1 cellular context compared by ENCODE assay signal in the genomic region with DNA sequence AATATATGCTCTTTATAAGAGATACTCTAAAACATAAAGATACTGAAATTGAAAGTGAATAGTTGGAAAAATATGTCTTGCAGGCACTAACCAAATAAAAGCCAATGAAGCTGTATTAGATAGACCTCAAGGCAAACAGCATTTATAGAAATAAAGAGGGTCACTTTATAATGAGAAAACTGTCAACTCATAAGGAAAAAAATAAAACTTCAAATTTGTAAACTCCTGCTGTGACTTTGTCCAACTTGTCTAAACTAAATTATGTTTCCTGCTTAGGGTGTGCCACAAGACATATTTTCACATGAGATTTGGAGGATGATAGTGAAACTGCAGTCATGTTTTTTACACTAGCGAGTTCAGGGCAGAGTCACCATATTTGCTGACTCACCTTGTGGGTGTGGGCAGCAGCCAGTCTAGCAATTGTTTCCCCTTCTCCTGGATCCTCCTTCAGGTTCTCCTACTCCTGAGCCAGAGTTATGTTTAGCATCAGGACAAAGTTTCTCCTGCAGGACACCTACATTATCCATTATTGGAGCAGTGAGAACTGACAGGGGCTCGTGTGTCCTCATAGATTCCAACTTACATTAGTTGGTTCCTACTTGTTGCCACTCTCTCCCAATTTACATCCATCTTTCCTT.
TF ChIP-seq lines count a peak whose summit lies in the region.

No MANE protein-coding gene starts in this region.

TF ChIP-seq in K562, 482 proteins besides CTCF, POLR2A, EP300 and RAD21 (continues in another document):
- TF ChIP-seq ZNF384 (IDR thresholded peaks at IDR 0.05; ENCODE audit: low read depth, low read length) (peak; percentile 56), ILF3 (IDR thresholded peaks at IDR 0.05; ENCODE audit: borderline replicate concordance) (no peak), GABPB1 (CRISPR knock-in tag; IDR thresholded peaks at IDR 0.05) (no peak), ZNF57 (CRISPR knock-in tag; IDR thresholded peaks at IDR 0.05) (no peak), EZH2 (IDR thresholded peaks at IDR 0.05; ENCODE audit: borderline replicate concordance, low read depth, low read length) (no peak), PHF21A (IDR thresholded peaks at IDR 0.05; ENCODE audit: borderline replicate concordance, low read depth) (no peak), POLR2H (tag; IDR thresholded peaks at IDR 0.05; ENCODE audit: low read depth) (no peak; the same call in 1 of the 2 replicates), CAMTA2 (CRISPR knock-in tag; conservative IDR thresholded peaks at IDR 0.05) (no peak), NFATC3 (IDR thresholded peaks at IDR 0.05) (no peak), OTX1 (CRISPR knock-in tag; IDR thresholded peaks at IDR 0.05) (0 out of 2 replicates have a peak, but pooled peaks have one; percentile 28), ZNF143 (CRISPR knock-in tag; IDR thresholded peaks at IDR 0.05) (no peak), KLF6 (CRISPR knock-in tag; IDR thresholded peaks at IDR 0.05; ENCODE audit: borderline replicate concordance) (0 out of 2 replicates have a peak, but pooled peaks have one; percentile 10), RB1 (IDR thresholded peaks at IDR 0.05; ENCODE audit: low read depth) (no peak), RFX5 (IDR thresholded peaks at IDR 0.05; ENCODE audit: low read depth, low read length) (no peak), ETS2 (tag; IDR thresholded peaks at IDR 0.05; ENCODE audit: borderline replicate concordance, poor library complexity, severe bottlenecking) (no peak), NFIX (CRISPR knock-in tag; IDR thresholded peaks at IDR 0.05; ENCODE audit: low read depth) (no peak), SRSF1 (IDR thresholded peaks at IDR 0.05; ENCODE audit: low read depth, low read length) (no peak), ZNF696 (CRISPR knock-in tag; conservative IDR thresholded peaks at IDR 0.05) (0 out of 2 replicates have a peak, but pooled peaks have one; percentile 67), CBFA2T3 (IDR thresholded peaks at IDR 0.05) (peak; percentile 63), MAFK (IDR thresholded peaks at IDR 0.05; ENCODE audit: low read length) (peak; percentile 97), ZNF445 (CRISPR knock-in tag; IDR thresholded peaks at IDR 0.05; ENCODE audit: low read depth) (no peak), TRIM24 (IDR thresholded peaks at IDR 0.05) (peak; percentile 60), HMG20A (CRISPR knock-in tag; conservative IDR thresholded peaks at IDR 0.05) (peak; percentile 42; the same call in 1 of the 2 replicates), TEAD1 (CRISPR knock-in tag; IDR thresholded peaks at IDR 0.05) (peak in 1 of 2 experiments; percentile 74; a peak in 2 of 4 replicates), SMARCE1 (IDR thresholded peaks at IDR 0.05) (peak; percentile 94), NFE2 (IDR thresholded peaks at IDR 0.05; ENCODE audit: low read depth) (peak; percentile 100), YY1 (IDR thresholded peaks at IDR 0.05; ENCODE audit: borderline replicate concordance in 1 of 3, control insufficient read depth in 1 of 3, extremely low read depth in 1 of 3, insufficient read depth in 3 of 3, insufficient read length in 1 of 3, insufficient replicate concordance in 2 of 3, low read depth in 1 of 3, low read length in 2 of 3) (peak in 1 of 3 experiments; percentile 85), MBD2 (IDR thresholded peaks at IDR 0.05; ENCODE audit: borderline replicate concordance, low read depth) (no peak), TSC22D4 (tag; IDR thresholded peaks at IDR 0.05) (no peak), IRF2 (CRISPR knock-in tag; IDR thresholded peaks at IDR 0.05) (no peak), ZNF77 (CRISPR knock-in tag; IDR thresholded peaks at IDR 0.05) (no peak), ZNF239 (CRISPR knock-in tag; IDR thresholded peaks at IDR 0.05) (0 out of 2 replicates have a peak, but pooled peaks have one; percentile 34), ETV6 (IDR thresholded peaks at IDR 0.05; ENCODE audit: borderline replicate concordance in 1 of 2, low read depth in 2 of 2, low read length in 1 of 2) (peak in 1 of 2 experiments; percentile 41; a peak in 1 of 4 replicates), ETV6 (CRISPR knock-in tag; IDR thresholded peaks at IDR 0.05; ENCODE audit: borderline replicate concordance) (no peak), HNRNPL (IDR thresholded peaks at IDR 0.05; ENCODE audit: low read depth, low read length) (no peak), ZFP36 (IDR thresholded peaks at IDR 0.05; ENCODE audit: low read depth, low read length, partially characterized antibody) (no peak), MYNN (IDR thresholded peaks at IDR 0.05) (peak; percentile 92), MYNN (CRISPR knock-in tag; IDR thresholded peaks at IDR 0.05) (no peak), SMAD4 (CRISPR knock-in tag; conservative IDR thresholded peaks at IDR 0.05) (peak; percentile 80), ZNF282 (CRISPR knock-in tag; IDR thresholded peaks at IDR 0.05) (no peak), POLR2B (IDR thresholded peaks at IDR 0.05; ENCODE audit: low read depth, partially characterized antibody) (no peak), POU5F1 (IDR thresholded peaks at IDR 0.05; ENCODE audit: borderline replicate concordance, low read depth, low read length, partially characterized antibody) (no peak), ZNF431 (CRISPR knock-in tag; IDR thresholded peaks at IDR 0.05) (no peak), PHF20 (IDR thresholded peaks at IDR 0.05; ENCODE audit: partially characterized antibody) (no peak), BRD4 (IDR thresholded peaks at IDR 0.05) (no peak), POLR2G (IDR thresholded peaks at IDR 0.05; ENCODE audit: low read depth, low read length) (no peak)
- TF ChIP-seq, protein P1, sequence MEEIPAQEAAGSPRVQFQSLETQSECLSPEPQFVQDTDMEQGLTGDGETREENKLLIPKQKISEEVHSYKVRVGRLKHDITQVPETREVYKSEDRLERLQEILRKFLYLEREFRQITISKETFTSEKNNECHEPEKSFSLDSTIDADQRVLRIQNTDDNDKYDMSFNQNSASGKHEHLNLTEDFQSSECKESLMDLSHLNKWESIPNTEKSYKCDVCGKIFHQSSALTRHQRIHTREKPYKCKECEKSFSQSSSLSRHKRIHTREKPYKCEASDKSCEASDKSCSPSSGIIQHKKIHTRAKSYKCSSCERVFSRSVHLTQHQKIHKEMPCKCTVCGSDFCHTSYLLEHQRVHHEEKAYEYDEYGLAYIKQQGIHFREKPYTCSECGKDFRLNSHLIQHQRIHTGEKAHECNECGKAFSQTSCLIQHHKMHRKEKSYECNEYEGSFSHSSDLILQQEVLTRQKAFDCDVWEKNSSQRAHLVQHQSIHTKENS (CRISPR knock-in tag; IDR thresholded peaks at IDR 0.05): no peak
- TF ChIP-seq, protein P2, sequence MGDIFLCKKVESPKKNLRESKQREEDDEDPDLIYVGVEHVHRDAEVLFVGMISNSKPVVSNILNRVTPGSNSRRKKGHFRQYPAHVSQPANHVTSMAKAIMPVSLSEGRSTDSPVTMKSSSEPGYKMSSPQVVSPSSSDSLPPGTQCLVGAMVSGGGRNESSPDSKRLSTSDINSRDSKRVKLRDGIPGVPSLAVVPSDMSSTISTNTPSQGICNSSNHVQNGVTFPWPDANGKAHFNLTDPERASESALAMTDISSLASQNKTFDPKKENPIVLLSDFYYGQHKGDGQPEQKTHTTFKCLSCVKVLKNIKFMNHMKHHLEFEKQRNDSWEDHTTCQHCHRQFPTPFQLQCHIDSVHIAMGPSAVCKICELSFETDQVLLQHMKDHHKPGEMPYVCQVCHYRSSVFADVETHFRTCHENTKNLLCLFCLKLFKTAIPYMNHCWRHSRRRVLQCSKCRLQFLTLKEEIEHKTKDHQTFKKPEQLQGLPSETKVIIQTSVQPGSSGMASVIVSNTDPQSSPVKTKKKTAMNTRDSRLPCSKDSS (IDR thresholded peaks at IDR 0.05; ENCODE audit: low read depth, partially characterized antibody): no peak
- TF ChIP-seq, protein P3, sequence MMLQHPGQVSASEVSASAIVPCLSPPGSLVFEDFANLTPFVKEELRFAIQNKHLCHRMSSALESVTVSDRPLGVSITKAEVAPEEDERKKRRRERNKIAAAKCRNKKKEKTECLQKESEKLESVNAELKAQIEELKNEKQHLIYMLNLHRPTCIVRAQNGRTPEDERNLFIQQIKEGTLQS (IDR thresholded peaks at IDR 0.05): peak; percentile 88
- TF ChIP-seq, protein P3 (CRISPR knock-in tag; conservative IDR thresholded peaks at IDR 0.05): no peak
- TF ChIP-seq, protein P4, sequence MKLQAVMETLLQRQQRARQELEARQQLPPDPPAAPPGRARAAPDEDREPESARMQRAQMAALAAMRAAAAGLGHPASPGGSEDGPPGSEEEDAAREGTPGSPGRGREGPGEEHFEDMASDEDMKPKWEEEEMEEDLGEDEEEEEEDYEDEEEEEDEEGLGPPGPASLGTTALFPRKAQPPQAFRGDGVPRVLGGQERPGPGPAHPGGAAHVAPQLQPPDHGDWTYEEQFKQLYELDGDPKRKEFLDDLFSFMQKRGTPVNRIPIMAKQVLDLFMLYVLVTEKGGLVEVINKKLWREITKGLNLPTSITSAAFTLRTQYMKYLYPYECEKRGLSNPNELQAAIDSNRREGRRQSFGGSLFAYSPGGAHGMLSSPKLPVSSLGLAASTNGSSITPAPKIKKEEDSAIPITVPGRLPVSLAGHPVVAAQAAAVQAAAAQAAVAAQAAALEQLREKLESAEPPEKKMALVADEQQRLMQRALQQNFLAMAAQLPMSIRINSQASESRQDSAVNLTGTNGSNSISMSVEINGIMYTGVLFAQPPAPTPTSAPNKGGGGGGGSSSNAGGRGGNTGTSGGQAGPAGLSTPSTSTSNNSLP (IDR thresholded peaks at IDR 0.05; ENCODE audit: borderline replicate concordance, low read depth, low read length): peak; percentile 85; the same call in 1 of the 2 replicates
- TF ChIP-seq, protein P5, sequence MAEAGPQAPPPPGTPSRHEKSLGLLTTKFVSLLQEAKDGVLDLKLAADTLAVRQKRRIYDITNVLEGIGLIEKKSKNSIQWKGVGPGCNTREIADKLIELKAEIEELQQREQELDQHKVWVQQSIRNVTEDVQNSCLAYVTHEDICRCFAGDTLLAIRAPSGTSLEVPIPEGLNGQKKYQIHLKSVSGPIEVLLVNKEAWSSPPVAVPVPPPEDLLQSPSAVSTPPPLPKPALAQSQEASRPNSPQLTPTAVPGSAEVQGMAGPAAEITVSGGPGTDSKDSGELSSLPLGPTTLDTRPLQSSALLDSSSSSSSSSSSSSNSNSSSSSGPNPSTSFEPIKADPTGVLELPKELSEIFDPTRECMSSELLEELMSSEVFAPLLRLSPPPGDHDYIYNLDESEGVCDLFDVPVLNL (CRISPR knock-in tag; IDR thresholded peaks at IDR 0.05; ENCODE audit: low read depth): no peak
- TF ChIP-seq, protein P6, sequence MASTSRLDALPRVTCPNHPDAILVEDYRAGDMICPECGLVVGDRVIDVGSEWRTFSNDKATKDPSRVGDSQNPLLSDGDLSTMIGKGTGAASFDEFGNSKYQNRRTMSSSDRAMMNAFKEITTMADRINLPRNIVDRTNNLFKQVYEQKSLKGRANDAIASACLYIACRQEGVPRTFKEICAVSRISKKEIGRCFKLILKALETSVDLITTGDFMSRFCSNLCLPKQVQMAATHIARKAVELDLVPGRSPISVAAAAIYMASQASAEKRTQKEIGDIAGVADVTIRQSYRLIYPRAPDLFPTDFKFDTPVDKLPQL (IDR thresholded peaks at IDR 0.05; ENCODE audit: extremely low read depth, insufficient read length): no peak
- TF ChIP-seq, protein P7, sequence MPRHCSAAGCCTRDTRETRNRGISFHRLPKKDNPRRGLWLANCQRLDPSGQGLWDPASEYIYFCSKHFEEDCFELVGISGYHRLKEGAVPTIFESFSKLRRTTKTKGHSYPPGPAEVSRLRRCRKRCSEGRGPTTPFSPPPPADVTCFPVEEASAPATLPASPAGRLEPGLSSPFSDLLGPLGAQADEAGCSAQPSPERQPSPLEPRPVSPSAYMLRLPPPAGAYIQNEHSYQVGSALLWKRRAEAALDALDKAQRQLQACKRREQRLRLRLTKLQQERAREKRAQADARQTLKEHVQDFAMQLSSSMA (CRISPR knock-in tag; IDR thresholded peaks at IDR 0.05): no peak
- TF ChIP-seq, protein P8, sequence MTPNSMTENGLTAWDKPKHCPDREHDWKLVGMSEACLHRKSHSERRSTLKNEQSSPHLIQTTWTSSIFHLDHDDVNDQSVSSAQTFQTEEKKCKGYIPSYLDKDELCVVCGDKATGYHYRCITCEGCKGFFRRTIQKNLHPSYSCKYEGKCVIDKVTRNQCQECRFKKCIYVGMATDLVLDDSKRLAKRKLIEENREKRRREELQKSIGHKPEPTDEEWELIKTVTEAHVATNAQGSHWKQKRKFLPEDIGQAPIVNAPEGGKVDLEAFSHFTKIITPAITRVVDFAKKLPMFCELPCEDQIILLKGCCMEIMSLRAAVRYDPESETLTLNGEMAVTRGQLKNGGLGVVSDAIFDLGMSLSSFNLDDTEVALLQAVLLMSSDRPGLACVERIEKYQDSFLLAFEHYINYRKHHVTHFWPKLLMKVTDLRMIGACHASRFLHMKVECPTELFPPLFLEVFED (CRISPR knock-in tag; conservative IDR thresholded peaks at IDR 0.05): no peak
- TF ChIP-seq, protein P9, sequence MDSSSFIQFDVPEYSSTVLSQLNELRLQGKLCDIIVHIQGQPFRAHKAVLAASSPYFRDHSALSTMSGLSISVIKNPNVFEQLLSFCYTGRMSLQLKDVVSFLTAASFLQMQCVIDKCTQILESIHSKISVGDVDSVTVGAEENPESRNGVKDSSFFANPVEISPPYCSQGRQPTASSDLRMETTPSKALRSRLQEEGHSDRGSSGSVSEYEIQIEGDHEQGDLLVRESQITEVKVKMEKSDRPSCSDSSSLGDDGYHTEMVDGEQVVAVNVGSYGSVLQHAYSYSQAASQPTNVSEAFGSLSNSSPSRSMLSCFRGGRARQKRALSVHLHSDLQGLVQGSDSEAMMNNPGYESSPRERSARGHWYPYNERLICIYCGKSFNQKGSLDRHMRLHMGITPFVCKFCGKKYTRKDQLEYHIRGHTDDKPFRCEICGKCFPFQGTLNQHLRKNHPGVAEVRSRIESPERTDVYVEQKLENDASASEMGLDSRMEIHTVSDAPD (CRISPR knock-in tag; IDR thresholded peaks at IDR 0.05): no peak
- TF ChIP-seq, protein P10, sequence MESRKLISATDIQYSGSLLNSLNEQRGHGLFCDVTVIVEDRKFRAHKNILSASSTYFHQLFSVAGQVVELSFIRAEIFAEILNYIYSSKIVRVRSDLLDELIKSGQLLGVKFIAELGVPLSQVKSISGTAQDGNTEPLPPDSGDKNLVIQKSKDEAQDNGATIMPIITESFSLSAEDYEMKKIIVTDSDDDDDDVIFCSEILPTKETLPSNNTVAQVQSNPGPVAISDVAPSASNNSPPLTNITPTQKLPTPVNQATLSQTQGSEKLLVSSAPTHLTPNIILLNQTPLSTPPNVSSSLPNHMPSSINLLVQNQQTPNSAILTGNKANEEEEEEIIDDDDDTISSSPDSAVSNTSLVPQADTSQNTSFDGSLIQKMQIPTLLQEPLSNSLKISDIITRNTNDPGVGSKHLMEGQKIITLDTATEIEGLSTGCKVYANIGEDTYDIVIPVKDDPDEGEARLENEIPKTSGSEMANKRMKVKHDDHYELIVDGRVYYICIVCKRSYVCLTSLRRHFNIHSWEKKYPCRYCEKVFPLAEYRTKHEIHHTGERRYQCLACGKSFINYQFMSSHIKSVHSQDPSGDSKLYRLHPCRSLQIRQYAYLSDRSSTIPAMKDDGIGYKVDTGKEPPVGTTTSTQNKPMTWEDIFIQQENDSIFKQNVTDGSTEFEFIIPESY (CRISPR knock-in tag; IDR thresholded peaks at IDR 0.05): no peak
